Comparison of ENCODE assay signal across 1 cellular context in genomic region chr7:99893280-99893679, GRCh38.
TF ChIP-seq lines count a peak whose summit lies in the region.

No MANE protein-coding gene starts in this region.

TF ChIP-seq in GM12878, 131 proteins besides CTCF, POLR2A, EP300 and RAD21:
- TF ChIP-seq MTA2 (IDR thresholded peaks at IDR 0.05; ENCODE audit: low read depth) (peak; percentile 59), LARP7 (IDR thresholded peaks at IDR 0.05) (no peak)
TF ChIP-seq in GM12878: peak in this region for 1.
